6 cellular contexts compared by ENCODE assay signal in the genomic region with DNA sequence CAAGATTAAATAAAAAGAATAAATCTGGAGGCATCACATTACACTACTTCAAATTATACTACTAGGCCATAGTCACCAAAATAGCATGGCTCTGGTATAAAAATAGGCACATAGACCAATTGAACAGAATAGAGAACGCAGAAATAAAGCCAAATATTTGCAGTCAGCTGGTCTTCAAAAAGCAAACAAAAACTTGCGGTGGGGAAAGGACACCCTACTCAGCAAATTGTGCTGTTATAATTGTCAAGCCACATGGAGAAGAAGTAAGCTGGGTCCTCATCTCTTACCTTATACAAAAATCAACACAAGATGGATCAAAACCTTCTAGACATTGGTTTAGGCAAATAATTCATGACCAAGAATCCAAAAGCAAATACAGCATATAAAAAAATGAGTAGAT.
"Had no signal": no experiment of that assay in that cellular context is flagged by ENCODE, and none has a peak within 500 bp of the region (broad histone marks: within the 10 kb centered on the region; RNA-seq: fewer than 3 reads in every experiment).

No MANE protein-coding gene starts in this region.

- H3K36me3 Mint-ChIP-seq: IgD-negative memory B cell had no signal

- H3K27ac ChIP-seq: HL-60 had no signal

- H3K27me3 Mint-ChIP-seq: IgD-negative memory B cell had no signal

- H3K4me1 Mint-ChIP-seq: IgD-negative memory B cell had no signal

- H3K4me3 ChIP-seq: K562 had no signal

- ATAC-seq: HepG2, K562 had no signal

- H3K4me3 Mint-ChIP-seq: IgD-negative memory B cell had no signal

- H3K27ac Mint-ChIP-seq: IgD-negative memory B cell had no signal

- DNase-seq: IMR-90, KBM-7 had no signal
